8 cellular contexts compared by ENCODE assay signal in the genomic region with DNA sequence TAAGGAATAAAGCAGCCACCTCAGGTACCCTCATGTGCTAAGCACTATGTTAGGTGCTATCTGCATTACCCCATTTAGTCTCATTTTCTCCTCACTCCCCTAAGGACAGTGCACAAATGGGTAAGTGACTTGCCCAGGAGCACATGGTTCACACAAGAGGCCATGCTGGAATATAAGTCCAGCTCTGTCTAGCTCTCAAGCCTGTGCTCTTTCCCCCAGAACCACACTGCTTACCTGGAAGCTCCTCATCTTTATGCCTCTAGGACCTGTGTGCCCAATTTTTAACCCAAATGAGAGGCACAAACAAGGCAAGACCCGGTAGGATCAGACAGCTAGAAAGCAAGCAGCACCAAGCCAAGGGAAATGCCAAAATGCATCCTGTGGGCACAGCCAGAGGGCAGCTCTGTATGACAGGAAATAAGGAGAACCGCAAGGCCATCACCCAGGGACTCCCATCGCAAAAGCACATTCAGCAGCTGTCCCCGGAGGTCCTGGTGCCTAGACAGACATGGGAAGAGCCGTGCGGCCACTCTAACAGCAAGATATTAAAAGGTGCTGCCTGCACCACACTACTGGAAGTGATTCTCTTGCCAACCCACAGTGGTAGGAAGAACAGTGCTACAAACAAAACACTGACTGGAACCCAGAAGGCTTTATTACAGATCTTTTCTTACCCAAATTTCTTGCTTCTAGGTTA.
DNase-seq lines count a peak whose midpoint lies in the region; ATAC-seq and TF ChIP-seq lines count a peak whose summit lies in the region.
"Had no signal": no experiment of that assay in that cellular context is flagged by ENCODE, and none has a peak within 500 bp of the region (broad histone marks: within the 10 kb centered on the region; RNA-seq: fewer than 3 reads in every experiment).

No MANE protein-coding gene starts in this region.

- intact Hi-C loops in dendritic cell treated with granulocyte-macrophage colony-stimulating factor and Interleukin-4, amounts not matched to agents 40 ng/mL and 50 ng/mL, for 4 days (cut with micrococcal nuclease) = no loop called here
- intact Hi-C loops in spleen (cut with DNase I; ENCODE audit: low total_unique reads) = loop anchor here (5.0 kb wide), 1 partner anchor 81 kb away; no protein-coding TSS in a partner anchor

- H3K9me3 Mint-ChIP-seq in HFFc6 = no peaks in the 10 kb centered on the region
- no peaks in the 10 kb centered on the region for H3K9me3 Mint-ChIP-seq in dendritic cell treated with granulocyte-macrophage colony-stimulating factor and Interleukin-4, amounts not matched to agents 40 ng/mL and 50 ng/mL, for 4 days

- TF ChIP-seq POLR2A in spleen (IDR thresholded peaks at IDR 0.05) = no peak

- H3K27me3 ChIP-seq in SJSA1 (replicated peaks) = no peaks in the 10 kb centered on the region
- H3K27me3 ChIP-seq in spleen (replicated peaks in 1 of 7) = no peaks in the 10 kb centered on the region

- H3K27ac ChIP-seq in SJSA1 = peak overlapping the region; percentile 40
- peak overlapping the region in 5 of 8 donors; percentile 29 to 56 (median 46) for H3K27ac ChIP-seq in spleen

- no peaks in the 10 kb centered on the region for H3K36me3 Mint-ChIP-seq in HFFc6 (ENCODE audit: low read depth)
- peaks cover 74% of the 10 kb centered on the region for H3K36me3 Mint-ChIP-seq in dendritic cell treated with granulocyte-macrophage colony-stimulating factor and Interleukin-4, amounts not matched to agents 40 ng/mL and 50 ng/mL, for 4 days (ENCODE audit: low read depth)

- H3K4me1 Mint-ChIP-seq in HFFc6 (ENCODE audit: low read depth) = peaks cover 61% of the 10 kb centered on the region
- H3K4me1 Mint-ChIP-seq in dendritic cell treated with granulocyte-macrophage colony-stimulating factor and Interleukin-4, amounts not matched to agents 40 ng/mL and 50 ng/mL, for 4 days (ENCODE audit: low read depth) = peaks cover 55% of the 10 kb centered on the region

- H3K36me3 ChIP-seq in SJSA1 (no peaks in the 10 kb centered on the region), spleen (peaks cover 0 to 58% (median 4%) of the 10 kb centered on the region in 6 donors)

- peaks cover 4% of the 10 kb centered on the region; the same call in 1 of the 2 replicates for H3K27me3 Mint-ChIP-seq in HFFc6 (ENCODE audit: insufficient read depth)
- H3K27me3 Mint-ChIP-seq in dendritic cell treated with granulocyte-macrophage colony-stimulating factor and Interleukin-4, amounts not matched to agents 40 ng/mL and 50 ng/mL, for 4 days = no peaks in the 10 kb centered on the region

- no peak for TF ChIP-seq CTCF in HFFc6 (IDR thresholded peaks at IDR 0.05)
- TF ChIP-seq CTCF in spleen (IDR thresholded peaks at IDR 0.05 in 8 of 11, conservative IDR thresholded peaks at IDR 0.05 in 3 of 11) = no peak

- peaks cover 47% of the 10 kb centered on the region for H3K4me1 ChIP-seq in SJSA1 (replicated peaks)
- H3K4me1 ChIP-seq in spleen = peaks cover 27 to 67% (median 57%) of the 10 kb centered on the region in 6 donors

- WGBS in spleen, 5 donors = 10 to 28% (median 16%) methylated on average over 6 of the region's 6 CpGs

- H3K4me3 Mint-ChIP-seq in HFFc6 = peak overlapping the region; percentile 54; the same call in 1 of the 2 replicates
- no peak overlapping the region for H3K4me3 Mint-ChIP-seq in dendritic cell treated with granulocyte-macrophage colony-stimulating factor and Interleukin-4, amounts not matched to agents 40 ng/mL and 50 ng/mL, for 4 days

- H3K4me3 ChIP-seq in SJSA1 (no peak overlapping the region), spleen (no peak overlapping the region)
- H3K4me3 ChIP-seq: K562 had no signal

- H3K9me3 ChIP-seq in SJSA1 (replicated peaks) (no peaks in the 10 kb centered on the region), spleen (no peaks in the 10 kb centered on the region)

- H3K27ac Mint-ChIP-seq in HFFc6 = peak overlapping the region; percentile 55
- H3K27ac Mint-ChIP-seq in dendritic cell treated with granulocyte-macrophage colony-stimulating factor and Interleukin-4, amounts not matched to agents 40 ng/mL and 50 ng/mL, for 4 days = peak overlapping the region; percentile 42

- no peak for ATAC-seq in left lobe of liver
- ATAC-seq: K562 had no signal

- DNase-seq in HFFc6 (no peak), SJSA1 (ENCODE audit: low read depth in 1 of 2, low spot score in 2 of 2) (no peak), spleen (no peak), kidney tubule cell (ENCODE audit: low spot score) (no peak), left lobe of liver (ENCODE audit: low spot score) (no peak), germinal center (ENCODE audit: low spot score) (no peak)
